Comparison of ENCODE assay signal across 22 cellular contexts in the genomic region with DNA sequence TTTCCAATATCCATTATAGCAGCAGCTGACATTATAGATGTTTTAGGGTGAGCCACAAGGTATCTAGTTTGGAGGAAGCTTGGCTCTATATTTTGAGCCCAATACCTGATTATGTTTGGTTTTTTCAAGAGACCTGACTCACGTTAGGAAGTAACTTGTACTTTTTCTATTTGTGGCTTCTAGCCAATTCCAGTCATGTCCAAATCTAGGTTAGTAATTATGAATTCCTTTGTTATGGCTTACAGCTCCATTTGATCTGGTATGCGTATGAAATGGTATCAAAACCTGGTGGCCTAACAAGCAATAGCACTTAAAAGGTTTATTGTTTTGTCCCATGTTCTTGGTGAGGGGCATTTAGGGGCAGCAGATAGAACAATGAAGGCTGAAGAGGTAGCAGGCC.
DNase-seq lines count a peak whose midpoint lies in the region; ATAC-seq and TF ChIP-seq lines count a peak whose summit lies in the region.
"Had no signal": no experiment of that assay in that cellular context is flagged by ENCODE, and none has a peak within 500 bp of the region (broad histone marks: within the 10 kb centered on the region; RNA-seq: fewer than 3 reads in every experiment).

No MANE protein-coding gene starts in this region.

- in situ Hi-C loops in astrocyte of the cerebellum (cut with HindIII; ENCODE audit: low sequenced_read_pairs) = no loop called here

- TF ChIP-seq CTCF in astrocyte of the cerebellum (IDR thresholded peaks at IDR 0.05; ENCODE audit: low read depth, low read length, missing control alignments) = peak; percentile 4
- peak; percentile 19 for TF ChIP-seq CTCF in neural crest cell (conservative IDR thresholded peaks at IDR 0.05)

- H3K4me3 ChIP-seq in astrocyte of the cerebellum (ENCODE audit: low read depth, low read length) = no peak overlapping the region
- H3K4me3 ChIP-seq: A549; BLaER1 treated with 17β-estradiol and CSF1 and Interleukin-3, amounts not matched to agents 10 nM and 100 nM; SJCRH30 had no signal

- H3K27ac ChIP-seq in epithelial cell of prostate = peak overlapping the region; percentile 2
- H3K27ac ChIP-seq: A549; BLaER1 treated with 17β-estradiol and CSF1 and Interleukin-3, amounts not matched to agents 10 nM and 100 nM; SJCRH30 had no signal

- ATAC-seq in GM18502 (IDR thresholded peaks at IDR 0.05; ENCODE audit: poor library complexity, unreplicated experiment) = no peak
- ATAC-seq: A549 had no signal

- no peak overlapping the region for H3K4me3 Mint-ChIP-seq in neural crest cell

- peaks cover 9% of the 10 kb centered on the region for H3K4me1 Mint-ChIP-seq in neural crest cell

- no peaks in the 10 kb centered on the region for H3K36me3 Mint-ChIP-seq in neural crest cell (ENCODE audit: low read depth)

- no peak overlapping the region for H3K27ac Mint-ChIP-seq in neural crest cell (ENCODE audit: unreplicated experiment)

- peaks cover 17% of the 10 kb centered on the region for H3K9me3 Mint-ChIP-seq in neural crest cell

- DNase-seq in M059J (ENCODE audit: low read depth) (peak; percentile 28), astrocyte of the cerebellum (ENCODE audit: low read depth) (peak; percentile 33), epithelial cell of prostate (ENCODE audit: low read depth, low spot score) (peak; percentile 12), neural crest cell (ENCODE audit: low read depth, low spot score) (no peak), activated gamma-delta T cell (lab: John Stamatoyannopoulos, UW) (no peak), hippocampal formation (lab: John Stamatoyannopoulos, UW) (no peak)
- DNase-seq in activated CD8-positive, alpha-beta memory T cell treated with anti-CD3 and anti-CD28 coated beads, Interleukin-2, amount 50 U/mL, for 4 hours = no peak
- DNase-seq: DMS 273 treated with DMSO at 0.1 percent for 48 hours, GDM1, GOT3, MM.1S, NCI-H1105, NCI-H1694 treated with DMSO at 0.1 percent for 48 hours, NCI-H2107, NCI-H446, NCI-H748 treated with DMSO at 0.1 percent for 48 hours, OCI-M1, RPMI8226, SJCRH30 had no signal

- H3K27me3 Mint-ChIP-seq in neural crest cell (ENCODE audit: low read depth) = no peaks in the 10 kb centered on the region

Comparison
In these comparisons a context has a peak if more than half of its experiments do, and no peak if none do; other contexts are left out.
1. DNase-seq: peak in M059J (single experiment), astrocyte of the cerebellum (single experiment) and epithelial cell of prostate (single experiment); none in neural crest cell (single experiment), activated gamma-delta T cell (single experiment), hippocampal formation (0 of 2) and activated CD8-positive, alpha-beta memory T cell treated with anti-CD3 and anti-CD28 coated beads, Interleukin-2, amount 50 U/mL, for 4 hours (single experiment).